Comparison of ENCODE assay signal across 23 cellular contexts in the genomic region with DNA sequence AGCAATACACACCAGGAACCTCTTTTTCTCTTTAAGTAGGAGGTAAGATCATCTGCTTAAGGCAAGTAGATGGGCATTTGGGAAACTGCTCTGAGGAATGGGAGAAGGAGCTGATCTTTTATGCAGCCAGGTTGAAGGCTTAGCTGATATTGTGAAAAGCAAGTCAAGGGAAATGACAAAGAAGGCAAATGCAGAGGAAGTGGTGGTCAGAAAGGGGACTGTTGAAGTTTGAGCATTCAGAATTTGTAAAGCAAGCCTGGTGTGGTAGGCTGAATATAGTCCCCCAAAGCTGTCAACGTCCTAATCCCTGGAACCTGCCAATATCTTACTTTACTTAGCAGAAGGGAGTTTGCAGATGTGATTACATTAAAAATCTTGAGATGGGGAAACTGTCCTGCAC.
DNase-seq lines count a peak whose midpoint lies in the region; ATAC-seq, FAIRE-seq and TF ChIP-seq lines count a peak whose summit lies in the region.
"Had no signal": no experiment of that assay in that cellular context is flagged by ENCODE, and none has a peak within 500 bp of the region (broad histone marks: within the 10 kb centered on the region; RNA-seq: fewer than 3 reads in every experiment).

No MANE protein-coding gene starts in this region.

- no peak for DNase-seq in cardiac muscle cell (ENCODE audit: low read depth in 1 of 2, low spot score in 1 of 2)
- DNase-seq in Right ventricle myocardium superior: no peak
- DNase-seq in GM12878 (ENCODE audit: low read depth, low spot score): no peak
- no peak for DNase-seq in activated effector memory CD4-positive, alpha-beta T cell treated with anti-CD3 and anti-CD28 coated beads, Interleukin-2, amount 50 U/mL, for 16 hours
- DNase-seq in NK-92 treated with Interleukin-12 subunit alpha and Interleukin-12 subunit beta, amount 100 ng/mL, for 24 hours (lab: John Stamatoyannopoulos, UW): no peak
- DNase-seq: AML-193; C1 segment of cervical spinal cord; Calu3; CD8-positive, alpha-beta memory T cell; DMS153; KBM-7; NCI-H1105; NCI-H1694; NCI-H2081; NCI-H2171; NCI-H524 treated with DMSO at 0.1 percent for 48 hours; OCI-M1; T-helper 1 cell had no signal

- H3K4me3 ChIP-seq in cardiac muscle cell (no peak overlapping the region), GM12878 (no peak overlapping the region)
- H3K4me3 ChIP-seq: GM23248, SJSA1 had no signal

- no peak for TF ChIP-seq RAD21 in GM12878 (IDR thresholded peaks at IDR 0.05; ENCODE audit: insufficient read depth, low read depth, low read length)

- TF ChIP-seq CTCF in cardiac muscle cell (IDR thresholded peaks at IDR 0.05; ENCODE audit: low read depth, low read length): no peak
- TF ChIP-seq CTCF in GM12878 (IDR thresholded peaks at IDR 0.05 in 2 of 3, conservative IDR thresholded peaks at IDR 0.05 in 1 of 3; ENCODE audit: control insufficient read depth in 2 of 3, extremely low read depth in 1 of 3, insufficient read depth in 1 of 3, low read depth in 3 of 3, low read length in 3 of 3): no peak

- no peak overlapping the region for H3K4me2 ChIP-seq in GM12878 (ENCODE audit: control insufficient read depth, insufficient read depth)

- RAD21 ChIA-PET in GM12878 (lab: Charles Lee; ENCODE audit: unreplicated experiment): no interaction called here

- 7% methylated on average over 1 of the region's 1 CpG for WGBS in GM12878 (ENCODE audit: insufficient coverage, insufficient replicate concordance, low lambda C conversion rate, missing lambda C conversion rate)

- no peaks in the 10 kb centered on the region for H3K27me3 ChIP-seq in cardiac muscle cell
- H3K27me3 ChIP-seq in GM12878 (replicated peaks in 1 of 2; ENCODE audit: control insufficient read depth in 2 of 2, insufficient read depth in 2 of 2, low read length in 1 of 2): no peaks in the 10 kb centered on the region
- H3K27me3 ChIP-seq: SJSA1 had no signal

- H3K9ac ChIP-seq in GM12878 (ENCODE audit: control insufficient read depth, insufficient read depth, low read length): no peak overlapping the region
- H3K9ac ChIP-seq: GM23248 had no signal

- no peak for TF ChIP-seq EP300 in GM12878 (IDR thresholded peaks at IDR 0.05; ENCODE audit: borderline replicate concordance in 1 of 2, control insufficient read depth in 1 of 2, low read depth in 2 of 2, low read length in 2 of 2)

- no peaks in the 10 kb centered on the region for H3K36me3 ChIP-seq in cardiac muscle cell
- no peaks in the 10 kb centered on the region for H3K36me3 ChIP-seq in GM12878 (ENCODE audit: control insufficient read depth in 2 of 2, insufficient read depth in 2 of 2, low read length in 1 of 2)
- H3K36me3 ChIP-seq: SJSA1 had no signal

- intact Hi-C loops in Right ventricle myocardium superior (cut with DNase I): no loop called here
- intact Hi-C loops in GM12878 (cut with micrococcal nuclease; ENCODE audit: unreplicated experiment): no loop called here

- H4K20me1 ChIP-seq in GM12878 (ENCODE audit: control insufficient read depth, insufficient read depth): no peaks in the 10 kb centered on the region

- ATAC-seq in Right ventricle myocardium superior (ENCODE audit: poor library complexity) (no peak), HG02852 (IDR thresholded peaks at IDR 0.05; ENCODE audit: unreplicated experiment) (peak; percentile 59), GM12878 (no peak), GM18868 (IDR thresholded peaks at IDR 0.05; ENCODE audit: unreplicated experiment) (no peak)

- TF ChIP-seq POLR2A in GM12878 (IDR thresholded peaks at IDR 0.05; ENCODE audit: low read depth, low read length): no peak

- no peaks in the 10 kb centered on the region for H3K79me2 ChIP-seq in GM12878 (ENCODE audit: control insufficient read depth, insufficient read depth, low read length)

- CTCF ChIA-PET in GM12878 (lab: Yijun Ruan, JAX): no interaction called here

- POLR2A ChIA-PET in GM12878 (lab: Charles Lee): interaction anchor here (1.1 kb wide), 1 partner anchor 31 kb away, joined by 3 read pairs; no protein-coding TSS in a partner anchor

- no peak for FAIRE-seq in GM12878 (lab: Jason Lieb, UNC)
- FAIRE-seq: RCC 7860 had no signal

- H2AFZ ChIP-seq in GM12878 (ENCODE audit: control insufficient read depth, low read depth, low read length): peak overlapping the region; percentile 33
- H2AFZ ChIP-seq: GM23248 had no signal

- H3K4me1 ChIP-seq in cardiac muscle cell (ENCODE audit: low read depth): peaks cover 35% of the 10 kb centered on the region
- no peaks in the 10 kb centered on the region for H3K4me1 ChIP-seq in GM12878 (ENCODE audit: control insufficient read depth, insufficient read depth, low read length)

- SMC1A ChIA-PET in GM12878 (lab: Charles Lee; ENCODE audit: uncharacterized antibody, unreplicated experiment): interaction anchor here (0.5 kb wide), 1 partner anchor 36 kb away, joined by 3 read pairs; no protein-coding TSS in a partner anchor

- H3K27ac ChIP-seq in cardiac muscle cell (peak overlapping the region; percentile 79), GM12878 (ENCODE audit: control insufficient read depth, insufficient read depth) (no peak overlapping the region)
- H3K27ac ChIP-seq: GM23248, SJSA1 had no signal

- in situ Hi-C loops in GM12878 (cut with MboI): no loop called here

- BruUV-seq in GM12878 (replicated peaks; lab: Mats Ljungman, UMichigan): no TSS peak

- H3K9me3 ChIP-seq in cardiac muscle cell (ENCODE audit: low read depth): no peaks in the 10 kb centered on the region
- no peaks in the 10 kb centered on the region for H3K9me3 ChIP-seq in GM12878 (replicated peaks; ENCODE audit: control insufficient read depth, insufficient read depth, low read length)
- H3K9me3 ChIP-seq: SJSA1 had no signal

TF ChIP-seq in GM12878, 131 proteins besides CTCF, POLR2A, EP300 and RAD21:
- TF ChIP-seq RUNX3 (IDR thresholded peaks at IDR 0.05; ENCODE audit: low read length) (0 out of 2 replicates have a peak, but pooled peaks have one; percentile 21), MTA3 (IDR thresholded peaks at IDR 0.05; ENCODE audit: borderline replicate concordance, low read length) (no peak), SPI1 (IDR thresholded peaks at IDR 0.05; ENCODE audit: borderline replicate concordance, insufficient read depth, low read depth, low read length) (0 out of 2 replicates have a peak, but pooled peaks have one; percentile 30), SMC3 (IDR thresholded peaks at IDR 0.05; ENCODE audit: borderline replicate concordance, low read length) (no peak)
